In genomic region chr12:46246021-46246700, GRCh38 we compare ENCODE assay signal across 26 cellular contexts. TPM values are rescaled to one million over a fixed set of nuclear protein-coding genes. Genes with fewer than 3 reads are reported as not detected.
DNase-seq lines count a peak whose midpoint lies in the region; ATAC-seq and TF ChIP-seq lines count a peak whose summit lies in the region.
"Had no signal": no experiment of that assay in that cellular context is flagged by ENCODE, and none has a peak within 500 bp of the region (broad histone marks: within the 10 kb centered on the region; RNA-seq: fewer than 3 reads in every experiment).

No MANE protein-coding gene starts in this region.

- no peaks in the 10 kb centered on the region for H3K27me3 ChIP-seq in CD8-positive, alpha-beta T cell (ENCODE audit: insufficient read depth, low read length)
- H3K27me3 ChIP-seq: BE2C had no signal

- no peak overlapping the region for H3K4me2 ChIP-seq in OCI-LY7 (ENCODE audit: low read length)

- H2AFZ ChIP-seq in OCI-LY7 (ENCODE audit: low read length), result no peak overlapping the region

- no peaks in the 10 kb centered on the region for H3K9me3 ChIP-seq in CD8-positive, alpha-beta T cell (ENCODE audit: low read length)
- peaks cover 35% of the 10 kb centered on the region for H3K9me3 ChIP-seq in OCI-LY7 (ENCODE audit: low read length)
- H3K9me3 ChIP-seq: BE2C, psoas muscle had no signal

- BruUV-seq in OCI-LY7 (replicated peaks; lab: Mats Ljungman, UMichigan), result no TSS peak

- peaks cover 96% of the 10 kb centered on the region for H3K36me3 Mint-ChIP-seq in activated CD4-positive, alpha-beta T cell treated with anti-CD3 and anti-CD28 coated beads for 36 hours (ENCODE audit: low read depth)
- peaks cover 93% of the 10 kb centered on the region for H3K36me3 Mint-ChIP-seq in CD8-positive, alpha-beta T cell
- peaks cover 97% of the 10 kb centered on the region for H3K36me3 Mint-ChIP-seq in activated CD8-positive, alpha-beta T cell treated with anti-CD3 and anti-CD28 coated beads for 36 hours (ENCODE audit: low read depth)
- H3K36me3 Mint-ChIP-seq in immature natural killer cell, result peaks cover 16 to 47% (median 25%) of the 10 kb centered on the region in 3 donors

- H4K20me1 ChIP-seq in OCI-LY7 (ENCODE audit: insufficient read depth, low read length), result peaks cover 9% of the 10 kb centered on the region; the same call in 1 of the 2 replicates

- H3K27ac ChIP-seq in CD8-positive, alpha-beta T cell (ENCODE audit: low read depth, low read length), result no peak overlapping the region
- no peak overlapping the region for H3K27ac ChIP-seq in OCI-LY7 (ENCODE audit: low read depth, low read length, poor library complexity, severe bottlenecking)
- H3K27ac ChIP-seq: psoas muscle had no signal

- POLR2A ChIA-PET in activated CD4-positive, alpha-beta T cell treated with anti-CD3 and anti-CD28 coated beads for 36 hours (lab: Charles Lee), result no interaction called here
- POLR2A ChIA-PET in CD8-positive, alpha-beta T cell (lab: Charles Lee), result interaction anchor here (0.6 to 3.3 kb wide), 9 partner anchors 9 to 31 kb away, joined by 3 to 25 read pairs (median 4); partner anchors contain the start of gene SLC38A1
- POLR2A ChIA-PET in activated CD8-positive, alpha-beta T cell treated with anti-CD3 and anti-CD28 coated beads for 36 hours (lab: Charles Lee), result interaction anchor here (0.6 to 3.2 kb wide), 12 partner anchors 10 to 1407 kb away, joined by 3 to 12 read pairs (median 4); no protein-coding TSS in a partner anchor
- POLR2A ChIA-PET in OCI-LY7 (lab: Charles Lee), result interaction anchor here (0.6 to 1.5 kb wide), 3 partner anchors 9 to 976 kb away, joined by 3 to 4 read pairs (median 3); no protein-coding TSS in a partner anchor

- H3K9me2 ChIP-seq in OCI-LY7 (ENCODE audit: insufficient read depth, low read length), result no peaks in the 10 kb centered on the region

- no peak overlapping the region for H3K4me3 ChIP-seq in CD8-positive, alpha-beta T cell (ENCODE audit: low read depth, low read length)
- no peak overlapping the region for H3K4me3 ChIP-seq in OCI-LY7 (ENCODE audit: low read depth, low read length, poor library complexity, severe bottlenecking)
- H3K4me3 ChIP-seq: psoas muscle had no signal

- H3K27me3 Mint-ChIP-seq in activated CD4-positive, alpha-beta T cell treated with anti-CD3 and anti-CD28 coated beads for 36 hours, result no peaks in the 10 kb centered on the region
- no peaks in the 10 kb centered on the region for H3K27me3 Mint-ChIP-seq in CD8-positive, alpha-beta T cell (ENCODE audit: low read depth)
- no peaks in the 10 kb centered on the region for H3K27me3 Mint-ChIP-seq in activated CD8-positive, alpha-beta T cell treated with anti-CD3 and anti-CD28 coated beads for 36 hours
- H3K27me3 Mint-ChIP-seq in immature natural killer cell (ENCODE audit: low read depth in 3 of 3), result peaks cover 4 to 16% (median 5%) of the 10 kb centered on the region in 3 donors

- H3K36me3 ChIP-seq in CD8-positive, alpha-beta T cell (ENCODE audit: insufficient read depth, low read length), result peaks cover 9% of the 10 kb centered on the region
- H3K36me3 ChIP-seq in OCI-LY7 (ENCODE audit: insufficient read depth, low read length), result peaks cover 94% of the 10 kb centered on the region

- peaks cover 99% of the 10 kb centered on the region for H3K79me2 ChIP-seq in OCI-LY7 (ENCODE audit: insufficient read depth, low read depth, low read length)

- H3K4me3 Mint-ChIP-seq in activated CD4-positive, alpha-beta T cell treated with anti-CD3 and anti-CD28 coated beads for 36 hours, result no peak overlapping the region
- peak overlapping the region; percentile 64 for H3K4me3 Mint-ChIP-seq in CD8-positive, alpha-beta T cell
- H3K4me3 Mint-ChIP-seq in activated CD8-positive, alpha-beta T cell treated with anti-CD3 and anti-CD28 coated beads for 36 hours, result peak overlapping the region; percentile 9
- peak overlapping the region; percentile 27 to 66 (median 61) for H3K4me3 Mint-ChIP-seq in immature natural killer cell
- H3K4me3 Mint-ChIP-seq: nephron had no signal

- H3K4me1 ChIP-seq in CD8-positive, alpha-beta T cell (ENCODE audit: insufficient read depth, low read length), result peaks cover 57% of the 10 kb centered on the region
- no peaks in the 10 kb centered on the region for H3K4me1 ChIP-seq in OCI-LY7 (ENCODE audit: insufficient read depth, low read length, poor library complexity, severe bottlenecking)
- H3K4me1 ChIP-seq: BE2C, psoas muscle had no signal

- peak overlapping the region; percentile 82 for H3K27ac Mint-ChIP-seq in activated CD4-positive, alpha-beta T cell treated with anti-CD3 and anti-CD28 coated beads for 36 hours
- peak overlapping the region; percentile 86 for H3K27ac Mint-ChIP-seq in CD8-positive, alpha-beta T cell
- peak overlapping the region; percentile 77 for H3K27ac Mint-ChIP-seq in activated CD8-positive, alpha-beta T cell treated with anti-CD3 and anti-CD28 coated beads for 36 hours
- H3K27ac Mint-ChIP-seq in immature natural killer cell, result peak overlapping the region; percentile 72 to 82 (median 78)
- H3K27ac Mint-ChIP-seq: nephron had no signal

- TF ChIP-seq CTCF in CD8-positive, alpha-beta T cell (IDR thresholded peaks at IDR 0.05), result no peak
- TF ChIP-seq CTCF in activated CD8-positive, alpha-beta T cell treated with anti-CD3 and anti-CD28 coated beads for 36 hours (IDR thresholded peaks at IDR 0.05), result no peak
- TF ChIP-seq CTCF in OCI-LY7 (conservative IDR thresholded peaks at IDR 0.05; ENCODE audit: low read length), result no peak

- H3K9me3 Mint-ChIP-seq in activated CD4-positive, alpha-beta T cell treated with anti-CD3 and anti-CD28 coated beads for 36 hours (ENCODE audit: low read depth), result peaks cover 27% of the 10 kb centered on the region
- H3K9me3 Mint-ChIP-seq in CD8-positive, alpha-beta T cell, result peaks cover 22% of the 10 kb centered on the region
- peaks cover 42% of the 10 kb centered on the region for H3K9me3 Mint-ChIP-seq in activated CD8-positive, alpha-beta T cell treated with anti-CD3 and anti-CD28 coated beads for 36 hours
- peaks cover 0 to 2% (median 0%) of the 10 kb centered on the region in 6 donors for H3K9me3 Mint-ChIP-seq in immature natural killer cell

- CTCF ChIA-PET in activated CD4-positive, alpha-beta T cell treated with anti-CD3 and anti-CD28 coated beads for 36 hours (lab: Charles Lee), result interaction anchor here (1.2 kb wide), 1 partner anchor 10 kb away, joined by 4 read pairs; no protein-coding TSS in a partner anchor
- CTCF ChIA-PET in CD8-positive, alpha-beta T cell (lab: Charles Lee), result interaction anchor here (1.0 to 1.3 kb wide), 4 partner anchors 22 to 120 kb away, joined by 3 read pairs; no protein-coding TSS in a partner anchor
- CTCF ChIA-PET in activated CD8-positive, alpha-beta T cell treated with anti-CD3 and anti-CD28 coated beads for 36 hours (lab: Charles Lee), result interaction anchor here (0.9 to 2.3 kb wide), 3 partner anchors 8 to 121 kb away, joined by 3 to 6 read pairs (median 5); no protein-coding TSS in a partner anchor
- CTCF ChIA-PET in OCI-LY7 (lab: Charles Lee; ENCODE audit: unreplicated experiment), result no interaction called here

- DNase-seq in activated CD4-positive, alpha-beta T cell treated with anti-CD3 and anti-CD28 coated beads for 36 hours, result no peak
- no peak for DNase-seq in activated CD4-positive, alpha-beta T cell treated with anti-CD3 and anti-CD28 coated beads, Interleukin-2, amount 50 U/mL, for 48 hours
- DNase-seq in CD8-positive, alpha-beta T cell, result peak in 6 of 7 experiments; percentile 29 to 76 (median 44)
- DNase-seq in activated CD8-positive, alpha-beta T cell treated with anti-CD3 and anti-CD28 coated beads for 36 hours, result no peak
- DNase-seq in immature natural killer cell (no peak), NCI-H446 treated with DMSO at 0.1 percent for 48 hours (lab: John Stamatoyannopoulos, UW) (no peak), OCI-LY7 (ENCODE audit: low spot score) (no peak)
- DNase-seq: 8988T; activated CD4-positive, alpha-beta T cell treated with anti-CD3 and anti-CD28 coated beads, Interleukin-2, amount 50 U/mL, for 1 hour; activated effector memory CD4-positive, alpha-beta T cell treated with Interleukin-2 at 50 U/mL for 16 hours; BE2C; DMS153; foreskin fibroblast; HCEC 1CT; hippocampal formation; KBM-7; kidney; NCI-H2081 treated with DMSO at 0.1 percent for 48 hours; NCI-H524 treated with DMSO at 0.1 percent for 48 hours; psoas muscle; SHP77; small intestine; stimulated activated CD4-positive, alpha-beta T cell treated with anti-CD3 and anti-CD28 coated beads, Interleukin-4, amount 100 ng/mL, for 1 hour; T-helper 9 cell had no signal

- H3K4me1 Mint-ChIP-seq in activated CD4-positive, alpha-beta T cell treated with anti-CD3 and anti-CD28 coated beads for 36 hours, result peaks cover 90% of the 10 kb centered on the region
- peaks cover 92% of the 10 kb centered on the region for H3K4me1 Mint-ChIP-seq in CD8-positive, alpha-beta T cell (ENCODE audit: low read depth)
- H3K4me1 Mint-ChIP-seq in activated CD8-positive, alpha-beta T cell treated with anti-CD3 and anti-CD28 coated beads for 36 hours (ENCODE audit: low read depth), result peaks cover 89% of the 10 kb centered on the region
- H3K4me1 Mint-ChIP-seq in immature natural killer cell, result peaks cover 93 to 99% of the 10 kb centered on the region in 2 donors
- H3K4me1 Mint-ChIP-seq: nephron had no signal

- ATAC-seq in activated CD4-positive, alpha-beta T cell treated with anti-CD3 and anti-CD28 coated beads for 36 hours, result no peak
- peak; percentile 89 for ATAC-seq in CD8-positive, alpha-beta T cell
- peak; percentile 39 for ATAC-seq in activated CD8-positive, alpha-beta T cell treated with anti-CD3 and anti-CD28 coated beads for 36 hours
- ATAC-seq in SK-N-SH treated with all-trans-retinoic acid at 6 μM for 48 hours, result no peak
- ATAC-seq: psoas muscle had no signal

- intact Hi-C loops in activated CD4-positive, alpha-beta T cell treated with anti-CD3 and anti-CD28 coated beads for 36 hours (cut with DNase I, micrococcal nuclease), result no loop called here
- intact Hi-C loops in CD8-positive, alpha-beta T cell (cut with DNase I, micrococcal nuclease), result loop anchor here (2.0 kb wide), 1 partner anchor 19 kb away; no protein-coding TSS in a partner anchor
- intact Hi-C loops in activated CD8-positive, alpha-beta T cell treated with anti-CD3 and anti-CD28 coated beads for 36 hours (cut with micrococcal nuclease), result no loop called here
- intact Hi-C loops in OCI-LY7 (cut with micrococcal nuclease; ENCODE audit: unreplicated experiment), result no loop called here

TF ChIP-seq in SK-N-SH treated with all-trans-retinoic acid at 6 μM for 48 hours, 23 proteins besides CTCF, POLR2A, EP300 and RAD21 (continues in another document):
- no peak for TF ChIP-seq ESRRG (CRISPR knock-in tag; IDR thresholded peaks at IDR 0.05)
- TF ChIP-seq ARNTL (CRISPR knock-in tag; IDR thresholded peaks at IDR 0.05; ENCODE audit: borderline replicate concordance, low read depth), result no peak
- no peak for TF ChIP-seq CSDC2 (CRISPR knock-in tag; IDR thresholded peaks at IDR 0.05)
- no peak for TF ChIP-seq OSR1 (CRISPR knock-in tag; IDR thresholded peaks at IDR 0.05)

RNA-seq across cellular contexts. Expression of gene SLC38A1, which starts 22.7 kb away (rescaled TPM):
- total RNA-seq in activated CD4-positive, alpha-beta T cell treated with anti-CD3 and anti-CD28 coated beads for 36 hours, result 100 to 1,000 TPM; 167 to 180 TPM
- 100 to 1,000 TPM; 440 to 464 TPM for total RNA-seq in CD8-positive, alpha-beta T cell
- total RNA-seq in activated CD8-positive, alpha-beta T cell treated with anti-CD3 and anti-CD28 coated beads for 36 hours, result 100 to 1,000 TPM; 167 to 168 TPM
- 100 to 1,000 TPM; 173 to 234 (median 210) TPM for polyA plus RNA-seq in immature natural killer cell
- total RNA-seq in OCI-LY7 (2014; rRNA removed; shearing (Covaris generic)), result 114 and 117 TPM in 2 replicates
- total RNA-seq in OCI-LY7 (2022), result 163 and 165 TPM in 2 replicates

Comparison
In these comparisons a context has a peak if more than half of its experiments do, and no peak if none do; other contexts are left out.
1. ATAC-seq: peak in CD8-positive, alpha-beta T cell (single experiment) and activated CD8-positive, alpha-beta T cell treated with anti-CD3 and anti-CD28 coated beads for 36 hours (single experiment); none in activated CD4-positive, alpha-beta T cell treated with anti-CD3 and anti-CD28 coated beads for 36 hours (single experiment) and SK-N-SH treated with all-trans-retinoic acid at 6 μM for 48 hours (single experiment).
2. DNase-seq: peak in CD8-positive, alpha-beta T cell (6 of 7); none in activated CD4-positive, alpha-beta T cell treated with anti-CD3 and anti-CD28 coated beads for 36 hours (single experiment), activated CD4-positive, alpha-beta T cell treated with anti-CD3 and anti-CD28 coated beads, Interleukin-2, amount 50 U/mL, for 48 hours (0 of 2), activated CD8-positive, alpha-beta T cell treated with anti-CD3 and anti-CD28 coated beads for 36 hours (single experiment), immature natural killer cell (0 of 3), NCI-H446 treated with DMSO at 0.1 percent for 48 hours (single experiment) and OCI-LY7 (single experiment).
3. intact Hi-C loops: an anchor here in CD8-positive, alpha-beta T cell (2.0 kb wide); none called in activated CD4-positive, alpha-beta T cell treated with anti-CD3 and anti-CD28 coated beads for 36 hours, activated CD8-positive, alpha-beta T cell treated with anti-CD3 and anti-CD28 coated beads for 36 hours and OCI-LY7.
4. Peak in every context shown above with its lines, with median percentiles within 50 percentile points of each other: H3K27ac Mint-ChIP-seq.